8 cellular contexts compared by ENCODE assay signal in genomic region chr1:9155879-9156278, GRCh38.
"Had no signal": no experiment of that assay in that cellular context is flagged by ENCODE, and none has a peak within 500 bp of the region (broad histone marks: within the 10 kb centered on the region; RNA-seq: fewer than 3 reads in every experiment).

No MANE protein-coding gene starts in this region.

- H2AFZ ChIP-seq: GM23338 had no signal

- H3K27ac ChIP-seq: HL-60 had no signal

- ATAC-seq: GM23338 had no signal

- H3K4me1 Mint-ChIP-seq: GM23338, H9 had no signal

- DNase-seq: H9, HCEC 1CT, KG1 had no signal

- H3K9me3 Mint-ChIP-seq: GM23338, H9, IgD-negative memory B cell had no signal

- H3K4me3 Mint-ChIP-seq: GM23338, H9, IgD-negative memory B cell had no signal

- H3K4me2 ChIP-seq: GM23338 had no signal

- FAIRE-seq: H1, H54 had no signal

- H3K4me3 ChIP-seq: GM23338 had no signal

- H3K27ac Mint-ChIP-seq: GM23338, H9, IgD-negative memory B cell had no signal
